15 cellular contexts compared by ENCODE assay signal in the genomic region with DNA sequence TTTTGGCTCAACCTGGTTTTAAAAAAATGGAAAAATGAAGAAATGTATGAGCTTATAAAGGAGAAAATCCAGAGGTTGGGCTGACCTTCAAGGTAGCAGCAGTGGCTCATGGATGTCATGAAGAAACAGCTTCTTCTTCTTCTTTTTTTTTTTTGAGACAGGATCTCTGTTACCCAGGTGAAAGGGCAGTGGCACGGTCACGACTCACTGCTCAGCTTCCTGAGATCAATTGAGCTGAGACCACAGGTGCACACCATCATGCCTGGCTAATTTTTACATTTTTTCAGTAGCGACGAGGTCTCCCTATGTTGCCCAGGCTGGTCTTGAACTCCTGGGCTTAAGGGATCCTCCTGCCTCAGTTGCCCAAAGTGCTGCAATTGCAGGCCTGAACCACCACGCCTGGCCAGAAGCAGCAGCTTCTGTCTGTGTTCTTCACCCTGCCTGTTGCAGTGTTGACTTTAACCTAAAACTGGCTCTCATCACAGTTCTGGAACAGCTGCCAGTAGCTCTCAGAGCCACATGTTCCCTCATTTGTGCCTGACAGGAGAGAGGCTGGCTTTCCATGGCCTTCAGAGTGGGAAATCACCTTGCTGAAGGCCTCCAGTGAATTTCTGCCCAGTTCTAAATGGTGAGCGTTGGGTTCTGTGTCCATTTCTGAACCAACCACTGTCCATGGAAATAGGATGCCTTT.
DNase-seq lines count a peak whose midpoint lies in the region; ATAC-seq and TF ChIP-seq lines count a peak whose summit lies in the region.
"Had no signal": no experiment of that assay in that cellular context is flagged by ENCODE, and none has a peak within 500 bp of the region (broad histone marks: within the 10 kb centered on the region; RNA-seq: fewer than 3 reads in every experiment).

No MANE protein-coding gene starts in this region.

- H3K4me3 Mint-ChIP-seq in stimulated activated naive B cell treated with anti-CD40 and anti-IgM and Interleukin-4, amounts not matched to agents 10 μg/mL and 1 μg/mL and 100 μg/mL, for 72 hours = no peak overlapping the region
- H3K4me3 Mint-ChIP-seq: T-helper 17 cell had no signal

- DNase-seq in DMS 273 (lab: John Stamatoyannopoulos, UW; ENCODE audit: unreplicated experiment) (peak; percentile 19), DMS 273 treated with DMSO at 0.1 percent for 48 hours (lab: John Stamatoyannopoulos, UW) (no peak), coronary artery (ENCODE audit: low spot score) (no peak), foreskin keratinocyte (no peak), epidermal melanocyte (ENCODE audit: insufficient read length, low spot score) (no peak)
- DNase-seq in stimulated activated naive B cell treated with anti-CD40 and anti-IgM and Interleukin-4, amounts not matched to agents 10 μg/mL and 1 μg/mL and 100 μg/mL, for 72 hours = peak; percentile 41
- DNase-seq: DND-41, mesendoderm, NCI-H187, psoas muscle, T-helper 17 cell, transverse colon had no signal

- peaks cover 0 to 7% of the 10 kb centered on the region in 2 donors for H3K36me3 Mint-ChIP-seq in stimulated activated naive B cell treated with anti-CD40 and anti-IgM and Interleukin-4, amounts not matched to agents 10 μg/mL and 1 μg/mL and 100 μg/mL, for 72 hours

- peaks cover 23 to 28% of the 10 kb centered on the region in 2 donors for H3K4me1 Mint-ChIP-seq in stimulated activated naive B cell treated with anti-CD40 and anti-IgM and Interleukin-4, amounts not matched to agents 10 μg/mL and 1 μg/mL and 100 μg/mL, for 72 hours
- H3K4me1 Mint-ChIP-seq: T-helper 17 cell had no signal

- H3K27ac Mint-ChIP-seq in stimulated activated naive B cell treated with anti-CD40 and anti-IgM and Interleukin-4, amounts not matched to agents 10 μg/mL and 1 μg/mL and 100 μg/mL, for 72 hours = no peak overlapping the region
- H3K27ac Mint-ChIP-seq: T-helper 17 cell had no signal

- peaks cover 6% of the 10 kb centered on the region for H3K4me1 ChIP-seq in foreskin keratinocyte
- H3K4me1 ChIP-seq: psoas muscle, transverse colon had no signal

- H3K4me3 ChIP-seq in coronary artery = no peak overlapping the region
- H3K4me3 ChIP-seq: psoas muscle, transverse colon had no signal

- H3K27me3 ChIP-seq in foreskin keratinocyte = peaks cover 5% of the 10 kb centered on the region
- H3K27me3 ChIP-seq: transverse colon had no signal

- ATAC-seq in HG02588 (IDR thresholded peaks at IDR 0.05; ENCODE audit: unreplicated experiment) (peak; percentile 83), HG03558 (IDR thresholded peaks at IDR 0.05; ENCODE audit: extremely low read depth, unreplicated experiment) (peak; percentile 65), foreskin keratinocyte (no peak)
- peak; percentile 92 to 94 for ATAC-seq in stimulated activated naive B cell treated with anti-CD40 and anti-IgM and Interleukin-4, amounts not matched to agents 10 μg/mL and 1 μg/mL and 100 μg/mL, for 72 hours (replicated peaks)
- ATAC-seq: psoas muscle, T-helper 17 cell had no signal

- TF ChIP-seq CTCF in coronary artery (IDR thresholded peaks at IDR 0.05) (no peak), foreskin keratinocyte (conservative IDR thresholded peaks at IDR 0.05) (no peak)

- H3K9me3 Mint-ChIP-seq in stimulated activated naive B cell treated with anti-CD40 and anti-IgM and Interleukin-4, amounts not matched to agents 10 μg/mL and 1 μg/mL and 100 μg/mL, for 72 hours = no peaks in the 10 kb centered on the region

- H3K27me3 Mint-ChIP-seq in stimulated activated naive B cell treated with anti-CD40 and anti-IgM and Interleukin-4, amounts not matched to agents 10 μg/mL and 1 μg/mL and 100 μg/mL, for 72 hours = no peaks in the 10 kb centered on the region
- H3K27me3 Mint-ChIP-seq: T-helper 17 cell had no signal

- H3K27ac ChIP-seq in coronary artery (no peak overlapping the region), foreskin keratinocyte (no peak overlapping the region)
- H3K27ac ChIP-seq: 22Rv1, psoas muscle, transverse colon had no signal

Comparison
In these comparisons a context has a peak if more than half of its experiments do, and no peak if none do; other contexts are left out.
1. DNase-seq: peak in DMS 273 (single experiment) and stimulated activated naive B cell treated with anti-CD40 and anti-IgM and Interleukin-4, amounts not matched to agents 10 μg/mL and 1 μg/mL and 100 μg/mL, for 72 hours (single experiment); none in DMS 273 treated with DMSO at 0.1 percent for 48 hours (single experiment), coronary artery (single experiment), foreskin keratinocyte (0 of 2) and epidermal melanocyte (single experiment).